In genomic region chr1:20528221-20528620, GRCh38 we compare ENCODE assay signal across 37 cellular contexts. TPM values are rescaled to one million over a fixed set of nuclear protein-coding genes. Genes with fewer than 3 reads are reported as not detected.
"Had no signal": no experiment of that assay in that cellular context is flagged by ENCODE, and none has a peak within 500 bp of the region (broad histone marks: within the 10 kb centered on the region; RNA-seq: fewer than 3 reads in every experiment).

No MANE protein-coding gene starts in this region.

- H3K4me1 ChIP-seq: adrenal gland, body of pancreas, breast epithelium had no signal

- ATAC-seq: activated CD8-positive, alpha-beta T cell treated with anti-CD3 and anti-CD28 coated beads for 36 hours; activated naive CD4-positive, alpha-beta T cell treated with anti-CD3 and anti-CD28 coated beads, Interleukin-2, amount 50 U/mL, for 72 hours; activated T-cell treated with anti-CD3 and anti-CD28 coated beads, Interleukin-2, amount 50 U/mL, for 4 hours; activated T-cell treated with anti-CD3 and anti-CD28 coated beads, Interleukin-2, amount 50 U/mL, for 72 hours; activated T-helper 17 cell treated with anti-CD3 and anti-CD28 coated beads, Interleukin-2, amount 50 U/mL, for 72 hours; body of pancreas had no signal

- H3K36me3 Mint-ChIP-seq: activated CD4-positive, alpha-beta memory T cell treated with anti-CD3 and anti-CD28 coated beads for 36 hours; activated naive CD4-positive, alpha-beta T cell treated with anti-CD3 and anti-CD28 coated beads, Interleukin-2, amount 50 U/mL, for 72 hours; activated naive CD8-positive, alpha-beta T cell treated with anti-CD3 and anti-CD28 coated beads for 36 hours had no signal

- H3K4me1 Mint-ChIP-seq: activated CD4-positive, alpha-beta T cell treated with anti-CD3 and anti-CD28 coated beads, Interleukin-2, amount 10 ng/mL, durations not matched to agents 24 days and 14 days; activated naive CD8-positive, alpha-beta T cell treated with anti-CD3 and anti-CD28 coated beads for 36 hours; activated T-helper 17 cell treated with anti-CD3 and anti-CD28 coated beads, Interleukin-2, amount 50 U/mL, for 72 hours; central memory CD8-positive, alpha-beta T cell had no signal

- DNase-seq: activated CD4-positive, alpha-beta memory T cell treated with anti-CD3 and anti-CD28 coated beads for 36 hours; activated CD4-positive, alpha-beta T cell treated with anti-CD3 and anti-CD28 coated beads for 4 hours; activated CD4-positive, alpha-beta T cell treated with anti-CD3 and anti-CD28 coated beads, Interleukin-2, amount 10 ng/mL, durations not matched to agents 24 days and 14 days; activated CD4-positive, alpha-beta T cell treated with anti-CD3 and anti-CD28 coated beads, Interleukin-2, amount 50 U/mL, for 1 hour; activated CD4-positive, alpha-beta T cell treated with anti-CD3 and anti-CD28 coated beads, Interleukin-2, amount 50 U/mL, for 4 hours; activated CD4-positive, CD25-positive, alpha-beta regulatory T cell treated with anti-CD3 and anti-CD28 coated beads, Interleukin-2, amount 50 U/mL, for 72 hours; activated CD8-positive, alpha-beta memory T cell treated with anti-CD3 and anti-CD28 coated beads, Interleukin-2, amount 50 U/mL, for 4 hours; activated CD8-positive, alpha-beta T cell treated with anti-CD3 and anti-CD28 coated beads for 36 hours; activated effector memory CD4-positive, alpha-beta T cell treated with anti-CD3 and anti-CD28 coated beads, Interleukin-2, amount 50 U/mL, for 16 hours; activated gamma-delta T cell treated with Interleukin-2 at 50 U/mL for 16 hours; activated naive CD4-positive, alpha-beta T cell; activated naive CD4-positive, alpha-beta T cell treated with anti-CD3 and anti-CD28 coated beads for 36 hours; activated naive CD4-positive, alpha-beta T cell treated with anti-CD3 and anti-CD28 coated beads, Interleukin-2, amount 50 U/mL, for 16 hours; activated naive CD8-positive, alpha-beta T cell treated with anti-CD3 and anti-CD28 coated beads for 36 hours; activated T-cell treated with anti-CD3 and anti-CD28 coated beads for 4 hours; activated T-cell treated with anti-CD3 and anti-CD28 coated beads, Interleukin-2, amount 50 U/mL, for 1 hour; activated T-cell treated with anti-CD3 and anti-CD28 coated beads, Interleukin-2, amount 50 U/mL, for 4 hours; activated T-cell treated with anti-CD3 and anti-CD28 coated beads, Interleukin-2, amount 50 U/mL, for 72 hours; adrenal gland; amniotic stem cell; aorta; body of pancreas; brain microvascular endothelial cell; caudate nucleus; cerebellar nuclear complex; T-helper 1 cell; T-helper 2 cell; T-helper 9 cell had no signal

- H3K27ac Mint-ChIP-seq: activated CD4-positive, alpha-beta memory T cell treated with anti-CD3 and anti-CD28 coated beads for 36 hours; activated CD4-positive, alpha-beta T cell treated with anti-CD3 and anti-CD28 coated beads, Interleukin-2, amount 10 ng/mL, durations not matched to agents 24 days and 14 days; activated CD8-positive, alpha-beta T cell treated with anti-CD3 and anti-CD28 coated beads for 36 hours; activated naive CD4-positive, alpha-beta T cell treated with anti-CD3 and anti-CD28 coated beads for 36 hours; activated naive CD4-positive, alpha-beta T cell treated with anti-CD3 and anti-CD28 coated beads, Interleukin-2, amount 50 U/mL, for 72 hours; activated naive CD8-positive, alpha-beta T cell treated with anti-CD3 and anti-CD28 coated beads for 36 hours; activated T-cell treated with anti-CD3 and anti-CD28 coated beads, Interleukin-2, amount 50 U/mL, for 72 hours; activated T-helper 1 cell treated with anti-CD3 and anti-CD28 coated beads, Interleukin-12 subunit alpha, Interleukin-12 subunit beta, Interleukin-2, Interleukin-4 antibody, amounts not matched to agents 30 ng/mL and 10 ng/mL and 1 ng/mL, durations not matched to agents 14 hours and 24 hours and 36 hours; activated T-helper 17 cell treated with anti-CD3 and anti-CD28 coated beads, Interleukin-2, amount 50 U/mL, for 72 hours; T-helper 1 cell treated with Interleukin-12 subunit alpha and Interleukin-12 subunit beta and Interleukin-4 antibody, amounts not matched to agents 30 μg/mL and 1 μg/mL, for 36 hours; T-helper 2 cell treated with Interferon-gamma antibody and Interleukin-4, amounts not matched to agents 5 μg/mL and 100 μg/mL, for 36 hours had no signal

- H3K27ac ChIP-seq: adrenal gland, body of pancreas, brain microvascular endothelial cell, breast epithelium, VCaP had no signal

- H3K9me3 Mint-ChIP-seq: activated CD4-positive, alpha-beta memory T cell treated with anti-CD3 and anti-CD28 coated beads for 36 hours; activated CD4-positive, alpha-beta T cell treated with anti-CD3 and anti-CD28 coated beads, Interleukin-2, amount 10 ng/mL, durations not matched to agents 24 days and 14 days; activated CD8-positive, alpha-beta T cell treated with anti-CD3 and anti-CD28 coated beads for 36 hours; activated naive CD4-positive, alpha-beta T cell treated with anti-CD3 and anti-CD28 coated beads for 36 hours; activated naive CD4-positive, alpha-beta T cell treated with anti-CD3 and anti-CD28 coated beads, Interleukin-2, amount 50 U/mL, for 72 hours; activated naive CD8-positive, alpha-beta T cell treated with anti-CD3 and anti-CD28 coated beads for 36 hours; activated T-cell treated with anti-CD3 and anti-CD28 coated beads, Interleukin-2, amount 50 U/mL, for 4 hours; activated T-cell treated with anti-CD3 and anti-CD28 coated beads, Interleukin-2, amount 50 U/mL, for 72 hours; activated T-helper 1 cell treated with anti-CD3 and anti-CD28 coated beads, Interleukin-12 subunit alpha, Interleukin-12 subunit beta, Interleukin-2, Interleukin-4 antibody, amounts not matched to agents 30 ng/mL and 10 ng/mL and 1 ng/mL, durations not matched to agents 14 hours and 24 hours and 36 hours; activated T-helper 17 cell treated with anti-CD3 and anti-CD28 coated beads, Interleukin-2, amount 50 U/mL, for 72 hours; central memory CD8-positive, alpha-beta T cell; T-helper 1 cell treated with Interleukin-12 subunit alpha and Interleukin-12 subunit beta and Interleukin-4 antibody, amounts not matched to agents 30 μg/mL and 1 μg/mL, for 36 hours; T-helper 2 cell treated with Interferon-gamma antibody and Interleukin-4, amounts not matched to agents 5 μg/mL and 100 μg/mL, for 36 hours had no signal

- H3K4me3 ChIP-seq: adrenal gland, body of pancreas, breast epithelium had no signal

- H3K4me3 Mint-ChIP-seq: activated CD4-positive, alpha-beta memory T cell treated with anti-CD3 and anti-CD28 coated beads for 36 hours; activated CD4-positive, alpha-beta T cell treated with anti-CD3 and anti-CD28 coated beads, Interleukin-2, amount 10 ng/mL, durations not matched to agents 24 days and 14 days; activated CD8-positive, alpha-beta T cell treated with anti-CD3 and anti-CD28 coated beads for 36 hours; activated naive CD4-positive, alpha-beta T cell treated with anti-CD3 and anti-CD28 coated beads for 36 hours; activated naive CD8-positive, alpha-beta T cell treated with anti-CD3 and anti-CD28 coated beads for 36 hours; activated T-cell treated with anti-CD3 and anti-CD28 coated beads, Interleukin-2, amount 50 U/mL, for 4 hours; activated T-cell treated with anti-CD3 and anti-CD28 coated beads, Interleukin-2, amount 50 U/mL, for 72 hours; activated T-helper 1 cell treated with anti-CD3 and anti-CD28 coated beads, Interleukin-12 subunit alpha, Interleukin-12 subunit beta, Interleukin-2, Interleukin-4 antibody, amounts not matched to agents 30 ng/mL and 10 ng/mL and 1 ng/mL, durations not matched to agents 14 hours and 24 hours and 36 hours; activated T-helper 17 cell treated with anti-CD3 and anti-CD28 coated beads, Interleukin-2, amount 50 U/mL, for 72 hours; central memory CD8-positive, alpha-beta T cell; T-helper 1 cell treated with Interleukin-12 subunit alpha and Interleukin-12 subunit beta and Interleukin-4 antibody, amounts not matched to agents 30 μg/mL and 1 μg/mL, for 36 hours; T-helper 2 cell treated with Interferon-gamma antibody and Interleukin-4, amounts not matched to agents 5 μg/mL and 100 μg/mL, for 36 hours had no signal

- H3K27me3 ChIP-seq: adrenal gland, body of pancreas had no signal

- H3K36me3 ChIP-seq: adrenal gland, brain microvascular endothelial cell, breast epithelium had no signal

RNA-seq across cellular contexts. Expression of gene FAM43B, which starts 24.2 kb away (rescaled TPM):
- total RNA-seq: activated CD4-positive, alpha-beta memory T cell treated with anti-CD3 and anti-CD28 coated beads for 36 hours; activated CD4-positive, alpha-beta T cell treated with anti-CD3 and anti-CD28 coated beads, Interleukin-2, amount 10 ng/mL, durations not matched to agents 24 days and 14 days; activated CD8-positive, alpha-beta memory T cell treated with anti-CD3 and anti-CD28 coated beads for 36 hours; activated CD8-positive, alpha-beta T cell treated with anti-CD3 and anti-CD28 coated beads for 36 hours; activated naive CD4-positive, alpha-beta T cell treated with anti-CD3 and anti-CD28 coated beads for 36 hours; activated naive CD4-positive, alpha-beta T cell treated with anti-CD3 and anti-CD28 coated beads, Interleukin-2, amount 50 U/mL, for 72 hours; activated naive CD8-positive, alpha-beta T cell treated with anti-CD3 and anti-CD28 coated beads for 36 hours; activated T-cell treated with anti-CD3 and anti-CD28 coated beads, Interleukin-2, amount 50 U/mL, for 72 hours; activated T-helper 1 cell treated with anti-CD3 and anti-CD28 coated beads, Interleukin-12 subunit alpha, Interleukin-12 subunit beta, Interleukin-2, Interleukin-4 antibody, amounts not matched to agents 30 ng/mL and 10 ng/mL and 1 ng/mL, durations not matched to agents 14 hours and 24 hours and 36 hours; activated T-helper 17 cell treated with anti-CD3 and anti-CD28 coated beads, Interleukin-2, amount 50 U/mL, for 72 hours had no signal
- polyA plus RNA-seq: aorta had no signal
